In the genomic region with DNA sequence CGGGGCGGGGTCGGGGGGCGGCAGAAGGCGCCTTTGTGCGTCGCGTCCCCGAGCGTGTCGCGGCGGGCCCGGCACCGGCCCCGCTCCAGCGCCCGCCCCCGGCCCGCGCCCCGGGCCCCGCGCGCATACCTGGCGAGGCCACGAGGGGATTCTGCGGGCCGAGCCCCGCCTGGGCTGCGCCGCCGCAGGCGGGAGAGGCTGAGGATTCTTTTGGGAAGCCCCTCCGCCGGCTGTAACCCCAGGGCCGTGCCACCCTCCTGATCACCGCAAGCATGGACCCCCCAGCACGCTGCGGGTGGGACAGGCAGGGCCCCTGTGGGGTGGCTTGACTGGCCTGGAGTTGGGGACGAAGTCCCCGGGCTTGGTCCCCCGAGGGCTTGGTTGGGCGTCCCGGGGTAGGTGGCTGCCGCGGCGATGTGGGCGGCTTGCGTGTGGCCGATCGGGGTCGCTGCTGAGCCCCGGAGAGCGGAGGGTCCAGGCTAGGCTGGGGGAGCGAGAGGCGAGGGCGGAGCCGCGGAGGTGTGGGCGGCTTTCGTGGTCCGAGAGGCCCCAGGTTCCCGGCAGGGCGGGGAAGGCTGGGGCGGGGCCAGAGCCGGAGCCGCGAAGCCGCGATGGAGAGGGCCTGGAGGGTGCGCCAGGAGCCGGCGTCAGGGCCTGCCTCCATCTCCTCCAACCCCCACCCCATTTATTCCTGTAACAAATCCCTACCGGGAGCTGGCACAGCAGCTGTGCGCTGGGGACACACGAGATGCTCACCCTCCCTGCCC, we compare ENCODE assay signal across 1 cellular context.
A peak's percentile ranks its signal among the peaks of the same experiment; 100 is the strongest.
TF ChIP-seq lines count a peak whose summit lies in the region.

No MANE protein-coding gene starts in this region.

TF ChIP-seq in HCT116, 20 proteins besides CTCF, POLR2A, EP300 and RAD21 (continued from another document):
- TF ChIP-seq, protein P1, sequence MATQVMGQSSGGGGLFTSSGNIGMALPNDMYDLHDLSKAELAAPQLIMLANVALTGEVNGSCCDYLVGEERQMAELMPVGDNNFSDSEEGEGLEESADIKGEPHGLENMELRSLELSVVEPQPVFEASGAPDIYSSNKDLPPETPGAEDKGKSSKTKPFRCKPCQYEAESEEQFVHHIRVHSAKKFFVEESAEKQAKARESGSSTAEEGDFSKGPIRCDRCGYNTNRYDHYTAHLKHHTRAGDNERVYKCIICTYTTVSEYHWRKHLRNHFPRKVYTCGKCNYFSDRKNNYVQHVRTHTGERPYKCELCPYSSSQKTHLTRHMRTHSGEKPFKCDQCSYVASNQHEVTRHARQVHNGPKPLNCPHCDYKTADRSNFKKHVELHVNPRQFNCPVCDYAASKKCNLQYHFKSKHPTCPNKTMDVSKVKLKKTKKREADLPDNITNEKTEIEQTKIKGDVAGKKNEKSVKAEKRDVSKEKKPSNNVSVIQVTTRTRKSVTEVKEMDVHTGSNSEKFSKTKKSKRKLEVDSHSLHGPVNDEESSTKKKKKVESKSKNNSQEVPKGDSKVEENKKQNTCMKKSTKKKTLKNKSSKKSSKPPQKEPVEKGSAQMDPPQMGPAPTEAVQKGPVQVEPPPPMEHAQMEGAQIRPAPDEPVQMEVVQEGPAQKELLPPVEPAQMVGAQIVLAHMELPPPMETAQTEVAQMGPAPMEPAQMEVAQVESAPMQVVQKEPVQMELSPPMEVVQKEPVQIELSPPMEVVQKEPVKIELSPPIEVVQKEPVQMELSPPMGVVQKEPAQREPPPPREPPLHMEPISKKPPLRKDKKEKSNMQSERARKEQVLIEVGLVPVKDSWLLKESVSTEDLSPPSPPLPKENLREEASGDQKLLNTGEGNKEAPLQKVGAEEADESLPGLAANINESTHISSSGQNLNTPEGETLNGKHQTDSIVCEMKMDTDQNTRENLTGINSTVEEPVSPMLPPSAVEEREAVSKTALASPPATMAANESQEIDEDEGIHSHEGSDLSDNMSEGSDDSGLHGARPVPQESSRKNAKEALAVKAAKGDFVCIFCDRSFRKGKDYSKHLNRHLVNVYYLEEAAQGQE (IDR thresholded peaks at IDR 0.05; ENCODE audit: low read depth): no peak
- no peak for TF ChIP-seq CEBPB (IDR thresholded peaks at IDR 0.05; ENCODE audit: low read depth)
- TF ChIP-seq CBX3 (IDR thresholded peaks at IDR 0.05; ENCODE audit: low read depth): no peak
- no peak for TF ChIP-seq SP1 (IDR thresholded peaks at IDR 0.05; ENCODE audit: low read depth)
- TF ChIP-seq POLR2AphosphoS5 (IDR thresholded peaks at IDR 0.05; ENCODE audit: low read depth, low read length): peak; percentile 79
- no peak for TF ChIP-seq ZNF274 (IDR thresholded peaks at IDR 0.05; ENCODE audit: low read depth, low read length)
- no peak for TF ChIP-seq ELF1 (IDR thresholded peaks at IDR 0.05; ENCODE audit: borderline replicate concordance, low read depth)
- TF ChIP-seq SRF (IDR thresholded peaks at IDR 0.05; ENCODE audit: low read depth): no peak
- TF ChIP-seq, protein P2, sequence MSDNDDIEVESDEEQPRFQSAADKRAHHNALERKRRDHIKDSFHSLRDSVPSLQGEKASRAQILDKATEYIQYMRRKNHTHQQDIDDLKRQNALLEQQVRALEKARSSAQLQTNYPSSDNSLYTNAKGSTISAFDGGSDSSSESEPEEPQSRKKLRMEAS (IDR thresholded peaks at IDR 0.05): no peak
- TF ChIP-seq TCF7L2 (IDR thresholded peaks at IDR 0.05; ENCODE audit: borderline replicate concordance, extremely low read depth, insufficient read depth, insufficient read length): no peak
